In genomic region chr22:49392841-49393510, GRCh38 we compare ENCODE assay signal across 19 cellular contexts.
"Had no signal": no experiment of that assay in that cellular context is flagged by ENCODE, and none has a peak within 500 bp of the region (broad histone marks: within the 10 kb centered on the region; RNA-seq: fewer than 3 reads in every experiment).

No MANE protein-coding gene starts in this region.

- H3K4me3 ChIP-seq: colonic mucosa, heart left ventricle, lung, suprapubic skin, tibial artery, upper lobe of right lung had no signal

- DNase-seq: caudate nucleus; colonic mucosa; dermis blood vessel endothelial cell; effector CD4-positive, alpha-beta T cell; heart left ventricle; hypothalamus; left ventricle myocardium superior; mesenchymal stem cell; naive B cell; stimulated activated CD4-positive, alpha-beta T cell treated with anti-CD3 and anti-CD28 coated beads, Interleukin-4, amount 100 ng/mL, for 1 hour; stimulated activated CD8-positive, alpha-beta memory T cell treated with anti-CD3 and anti-CD28 coated beads, Interleukin-4, amount 100 ng/mL, for 48 hours; stimulated activated naive CD8-positive, alpha-beta T cell treated with anti-CD3 and anti-CD28 coated beads, Interleukin-15, Interleukin-2, amounts not matched to agents 100 U/mL and 50 U/mL, for 24 hours; tibial artery; upper lobe of right lung had no signal

- H3K27ac ChIP-seq: colonic mucosa, heart left ventricle, suprapubic skin, tibial artery, upper lobe of right lung had no signal

- H3K9me3 ChIP-seq: colonic mucosa, suprapubic skin, upper lobe of right lung had no signal

- H3K36me3 ChIP-seq: colonic mucosa, heart left ventricle, suprapubic skin, tibial artery, upper lobe of right lung had no signal

- ATAC-seq: esophagus mucosa; heart left ventricle; left ventricle myocardium superior; stimulated activated effector memory CD8-positive, alpha-beta T cell treated with anti-CD3 and anti-CD28 coated beads, Interleukin-12 subunit alpha, Interleukin-12 subunit beta, amount 100 ng/mL, for 72 hours; stimulated activated naive CD8-positive, alpha-beta T cell treated with anti-CD3 and anti-CD28 coated beads, Interleukin-15, Interleukin-2, amounts not matched to agents 100 U/mL and 50 U/mL, for 24 hours; upper lobe of right lung had no signal

- H3K27ac Mint-ChIP-seq: nephron; stimulated activated effector memory CD8-positive, alpha-beta T cell treated with anti-CD3 and anti-CD28 coated beads, Interleukin-12 subunit alpha, Interleukin-12 subunit beta, amount 100 ng/mL, for 72 hours had no signal

- H3K4me1 Mint-ChIP-seq: naive B cell; nephron; stimulated activated effector memory CD8-positive, alpha-beta T cell treated with anti-CD3 and anti-CD28 coated beads, Interleukin-12 subunit alpha, Interleukin-12 subunit beta, amount 100 ng/mL, for 72 hours had no signal

- H3K4me1 ChIP-seq: colonic mucosa, heart left ventricle, suprapubic skin, tibial artery, upper lobe of right lung had no signal

- H3K27me3 ChIP-seq: colonic mucosa, tibial artery had no signal

- H3K4me3 Mint-ChIP-seq: nephron; stimulated activated effector memory CD8-positive, alpha-beta T cell treated with anti-CD3 and anti-CD28 coated beads, Interleukin-12 subunit alpha, Interleukin-12 subunit beta, amount 100 ng/mL, for 72 hours had no signal

- H3K36me3 Mint-ChIP-seq: stimulated activated effector memory CD8-positive, alpha-beta T cell treated with anti-CD3 and anti-CD28 coated beads, Interleukin-12 subunit alpha, Interleukin-12 subunit beta, amount 100 ng/mL, for 72 hours had no signal
